Comparison of ENCODE assay signal across 1 cellular context in the genomic region with DNA sequence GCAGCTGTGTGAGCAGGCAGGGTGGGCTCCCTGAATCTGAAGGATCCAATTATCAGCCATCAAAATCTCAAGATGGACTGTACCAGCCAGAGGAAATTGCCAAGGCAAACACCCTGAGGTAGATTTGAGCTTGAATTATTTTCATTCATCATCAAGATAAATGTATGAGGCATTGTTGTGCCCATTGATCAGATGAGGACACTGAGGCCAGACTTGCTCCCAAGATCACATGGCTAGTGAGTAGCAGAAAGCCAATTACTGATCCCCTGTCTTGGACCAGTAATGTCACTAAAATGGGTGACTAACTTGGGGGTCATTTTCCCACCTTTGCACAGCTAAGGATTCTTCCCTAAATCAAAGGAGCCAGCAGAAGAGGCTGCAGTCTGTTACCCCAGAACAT.
TF ChIP-seq lines count a peak whose summit lies in the region.

No MANE protein-coding gene starts in this region.

TF ChIP-seq in GM12878, 131 proteins besides CTCF, POLR2A, EP300 and RAD21:
- TF ChIP-seq SMARCA5 (IDR thresholded peaks at IDR 0.05) (peak; percentile 77; the same call in 1 of the 2 replicates), ZZZ3 (IDR thresholded peaks at IDR 0.05; ENCODE audit: control insufficient read depth, insufficient read length, low read depth) (no peak), ZNF217 (IDR thresholded peaks at IDR 0.05) (peak; percentile 76; the same call in 1 of the 2 replicates)
